In genomic region chr1:153680120-153680403, GRCh38 we compare ENCODE assay signal across 9 cellular contexts. TPM values are rescaled to one million over a fixed set of nuclear protein-coding genes. Genes with fewer than 3 reads are reported as not detected.
A peak's percentile ranks its signal among the peaks of the same experiment; 100 is the strongest.
DNase-seq lines count a peak whose midpoint lies in the region; ATAC-seq, FAIRE-seq and TF ChIP-seq lines count a peak whose summit lies in the region.
"Had no signal": no experiment of that assay in that cellular context is flagged by ENCODE, and none has a peak within 500 bp of the region (broad histone marks: within the 10 kb centered on the region; RNA-seq: fewer than 3 reads in every experiment).

No MANE protein-coding gene starts in this region.

- peaks cover 0 to 26% (median 19%) of the 10 kb centered on the region in 12 donors for H3K4me1 ChIP-seq in heart left ventricle
- peaks cover 3 to 9% (median 6%) of the 10 kb centered on the region in 4 experiments; a peak in 6 of 7 replicates for H3K4me1 ChIP-seq in H1 (replicated peaks in 1 of 4; ENCODE audit: control insufficient read depth in 3 of 4, insufficient read depth in 4 of 4, low read length in 3 of 4)
- peaks cover 8 to 17% of the 10 kb centered on the region in 2 donors for H3K4me1 ChIP-seq in naive thymus-derived CD4-positive, alpha-beta T cell (ENCODE audit: control insufficient read depth in 2 of 2, insufficient read depth in 2 of 2, low read length in 2 of 2)
- no peaks in the 10 kb centered on the region for H3K4me1 ChIP-seq in uterus

- H3K9me3 Mint-ChIP-seq in naive thymus-derived CD4-positive, alpha-beta T cell: peaks cover 0 to 2% (median 0%) of the 10 kb centered on the region in 11 donors

- TF ChIP-seq POLR2A in heart left ventricle (IDR thresholded peaks at IDR 0.05) (no peak), H1 (IDR thresholded peaks at IDR 0.05; ENCODE audit: control extremely low read depth in 1 of 2, low read depth in 2 of 2, low read length in 2 of 2) (no peak), uterus (IDR thresholded peaks at IDR 0.05) (no peak)

- no peak overlapping the region for H2AK5ac ChIP-seq in H1 (ENCODE audit: low read depth, low read length)

- TF ChIP-seq RAD21 in H1 (IDR thresholded peaks at IDR 0.05 in 1 of 2, conservative IDR thresholded peaks at IDR 0.05 in 1 of 2; ENCODE audit: low read depth in 2 of 2, low read length in 2 of 2): no peak

- POLR2A ChIA-PET in H1 (lab: Charles Lee; ENCODE audit: partially characterized antibody): interaction anchor here (0.6 to 3.3 kb wide), 11 partner anchors 17 to 311 kb away, joined by 3 to 17 read pairs (median 5); partner anchors contain the start of genes CHTOP, INTS3, RPS27 and S100A13
- POLR2A ChIA-PET in naive thymus-derived CD4-positive, alpha-beta T cell (lab: Charles Lee): no interaction called here

- no peak overlapping the region for H3K14ac ChIP-seq in H1 (ENCODE audit: insufficient read length)

- no peaks in the 10 kb centered on the region for H4K20me1 ChIP-seq in H1 (replicated peaks in 1 of 2; ENCODE audit: control insufficient read depth in 1 of 2, insufficient read depth in 2 of 2, low read length in 2 of 2)

- peaks cover 26% of the 10 kb centered on the region for H3K23me2 ChIP-seq in H1 (ENCODE audit: low read depth, low read length)

- H3K4me1 Mint-ChIP-seq in naive thymus-derived CD4-positive, alpha-beta T cell: peaks cover 12 to 25% (median 23%) of the 10 kb centered on the region in 7 donors

- FAIRE-seq in H1 (lab: Jason Lieb, UNC): no peak

- no peak overlapping the region for H3K18ac ChIP-seq in H1 (ENCODE audit: extremely low read depth, low read length)

- peaks cover 0 to 6% (median 0%) of the 10 kb centered on the region in 5 donors for H3K36me3 Mint-ChIP-seq in naive thymus-derived CD4-positive, alpha-beta T cell

- H3K27ac Mint-ChIP-seq in naive thymus-derived CD4-positive, alpha-beta T cell: no peak overlapping the region

- no peak overlapping the region for H3K9ac ChIP-seq in H1 (replicated peaks in 1 of 4; ENCODE audit: extremely low read depth in 1 of 4, low read depth in 3 of 4, low read length in 3 of 4)

- H3K56ac ChIP-seq in H1 (replicated peaks; ENCODE audit: insufficient read length, low read depth, low read length): no peak overlapping the region

- peak overlapping the region; percentile 35 to 76 (median 60) for H3K4me3 ChIP-seq in heart left ventricle
- H3K4me3 ChIP-seq in H1 (ENCODE audit: extremely low read depth in 1 of 4, insufficient read depth in 2 of 4, low read depth in 3 of 4, low read length in 4 of 4): peak overlapping the region; percentile 38 to 76 (median 69); a peak in 7 of 8 replicates
- H3K4me3 ChIP-seq in naive thymus-derived CD4-positive, alpha-beta T cell (ENCODE audit: low read length): no peak overlapping the region
- H3K4me3 ChIP-seq in uterus: peak overlapping the region; percentile 47 to 69
- H3K4me3 ChIP-seq: body of pancreas had no signal

- ATAC-seq in heart left ventricle: no peak
- ATAC-seq in naive thymus-derived CD4-positive, alpha-beta T cell: no peak
- no peak for ATAC-seq in GM18858 (IDR thresholded peaks at IDR 0.05; ENCODE audit: unreplicated experiment)

- CTCF ChIA-PET in H1 (lab: Charles Lee; ENCODE audit: partially characterized antibody): interaction anchor here (0.7 to 14.0 kb wide), 11 partner anchors 31 to 495 kb away, joined by 3 to 190 read pairs (median 4); no protein-coding TSS in a partner anchor
- CTCF ChIA-PET in naive thymus-derived CD4-positive, alpha-beta T cell (lab: Charles Lee): interaction anchor here (1.3 kb wide), 1 partner anchor 56 kb away, joined by 5 read pairs; no protein-coding TSS in a partner anchor

- H4K8ac ChIP-seq in H1 (ENCODE audit: extremely low read depth, insufficient read depth, low read length): no peak overlapping the region

- DNase-seq in heart left ventricle (no peak), cardiac septum (ENCODE audit: low spot score) (no peak), H1 (ENCODE audit: low read depth in 1 of 2, low spot score in 2 of 2) (no peak), uterus (no peak), NCI-H2107 (lab: John Stamatoyannopoulos, UW) (no peak), kidney glomerular epithelial cell (lab: John Stamatoyannopoulos, UW) (no peak)
- DNase-seq in naive thymus-derived CD4-positive, alpha-beta T cell: no peak
- DNase-seq: body of pancreas had no signal

- TF ChIP-seq EP300 in H1 (IDR thresholded peaks at IDR 0.05; ENCODE audit: borderline replicate concordance in 1 of 2, low read depth in 2 of 2, low read length in 2 of 2): no peak

- peak overlapping the region in 6 of 12 donors; percentile 66 to 83 (median 76) for H3K27ac ChIP-seq in heart left ventricle
- H3K27ac ChIP-seq in H1 (ENCODE audit: low read depth, low read length): no peak overlapping the region
- H3K27ac ChIP-seq in naive thymus-derived CD4-positive, alpha-beta T cell (ENCODE audit: low read depth, low read length): no peak overlapping the region
- peak overlapping the region; percentile 74 to 83 for H3K27ac ChIP-seq in uterus
- H3K27ac ChIP-seq: body of pancreas had no signal

- no peak overlapping the region for H3K23ac ChIP-seq in H1 (ENCODE audit: insufficient read length)

- no peaks in the 10 kb centered on the region for H3K79me1 ChIP-seq in H1 (ENCODE audit: low read depth, low read length)

- peak overlapping the region; percentile 82 to 97 for H3K4me2 ChIP-seq in H1 (ENCODE audit: insufficient read depth in 1 of 2, low read depth in 2 of 2, low read length in 2 of 2)

- H3K4ac ChIP-seq in H1 (replicated peaks; ENCODE audit: insufficient read length, low read depth, low read length): no peak overlapping the region

- intact Hi-C loops in heart left ventricle (cut with DNase I) (no loop called here), cardiac septum (cut with DNase I) (no loop called here), uterus (cut with DNase I; ENCODE audit: low total_unique reads) (loop anchor here (5.0 kb wide), 1 partner anchor 72 kb away; no protein-coding TSS in a partner anchor)
- intact Hi-C loops in naive thymus-derived CD4-positive, alpha-beta T cell (cut with micrococcal nuclease): no loop called here

- no peaks in the 10 kb centered on the region for H3K79me2 ChIP-seq in H1 (ENCODE audit: control insufficient read depth in 1 of 2, insufficient read depth in 2 of 2, low read length in 2 of 2)

- H2BK120ac ChIP-seq in H1 (replicated peaks; ENCODE audit: low read depth, low read length): peak overlapping the region; percentile 59

- peak overlapping the region in 8 of 10 donors; percentile 42 to 92 (median 83) for H3K4me3 Mint-ChIP-seq in naive thymus-derived CD4-positive, alpha-beta T cell

- H3K27me3 Mint-ChIP-seq in naive thymus-derived CD4-positive, alpha-beta T cell: peaks cover 33 to 66% (median 53%) of the 10 kb centered on the region in 5 donors

- TF ChIP-seq CTCF in heart left ventricle (IDR thresholded peaks at IDR 0.05) (no peak), H1 (IDR thresholded peaks at IDR 0.05; ENCODE audit: control extremely low read depth in 1 of 3, insufficient read depth in 1 of 3, low read depth in 1 of 3, low read length in 3 of 3) (no peak), uterus (IDR thresholded peaks at IDR 0.05) (no peak)

- H3K27me3 ChIP-seq in heart left ventricle: peaks cover 0 to 28% (median 7%) of the 10 kb centered on the region in 9 donors
- peaks cover 0 to 21% (median 9%) of the 10 kb centered on the region in 4 experiments; a peak in 5 of 7 replicates for H3K27me3 ChIP-seq in H1 (replicated peaks in 1 of 4; ENCODE audit: control insufficient read depth in 3 of 4, extremely low read depth in 1 of 4, insufficient read depth in 3 of 4, low read length in 3 of 4)
- H3K27me3 ChIP-seq in naive thymus-derived CD4-positive, alpha-beta T cell (ENCODE audit: control insufficient read depth in 2 of 2, insufficient read depth in 2 of 2, low read length in 2 of 2): peaks cover 5 to 7% of the 10 kb centered on the region in 2 donors
- H3K27me3 ChIP-seq in uterus: no peaks in the 10 kb centered on the region

- no peak overlapping the region for H2BK5ac ChIP-seq in H1 (ENCODE audit: low read depth, low read length)

- H2AFZ ChIP-seq in H1 (ENCODE audit: low read length): 0 out of 2 replicates have a peak overlapping the region, but pooled peaks have one; percentile 36

- peak overlapping the region; percentile 58 for H4K5ac ChIP-seq in H1 (ENCODE audit: insufficient read length, low read depth, low read length)

- no peaks in the 10 kb centered on the region for H3K9me3 ChIP-seq in heart left ventricle
- H3K9me3 ChIP-seq in H1 (ENCODE audit: insufficient read depth in 2 of 2, low read depth in 1 of 2, low read length in 1 of 2): no peaks in the 10 kb centered on the region
- H3K9me3 ChIP-seq in naive thymus-derived CD4-positive, alpha-beta T cell (ENCODE audit: control insufficient read depth in 2 of 3, low read length in 3 of 3): no peaks in the 10 kb centered on the region
- H3K9me3 ChIP-seq in uterus: no peaks in the 10 kb centered on the region
- H3K9me3 ChIP-seq: body of pancreas had no signal

- no peak overlapping the region for H2BK20ac ChIP-seq in H1 (ENCODE audit: low read length)

- H3K36me3 ChIP-seq in heart left ventricle: peaks cover 0 to 19% (median 2%) of the 10 kb centered on the region in 9 donors
- no peaks in the 10 kb centered on the region for H3K36me3 ChIP-seq in H1 (ENCODE audit: control insufficient read depth in 2 of 4, insufficient read depth in 4 of 4, low read length in 3 of 4)
- H3K36me3 ChIP-seq in naive thymus-derived CD4-positive, alpha-beta T cell (ENCODE audit: control insufficient read depth in 2 of 3, insufficient read depth in 3 of 3, low read length in 3 of 3): no peaks in the 10 kb centered on the region
- H3K36me3 ChIP-seq in uterus: no peaks in the 10 kb centered on the region

- 19 to 32% (median 30%) methylated on average over 10 of the region's 10 CpGs for WGBS in heart left ventricle, 4 donors
- no CpG with 5 or more reads among the region's 10 CpGs for WGBS in H1 (ENCODE audit: extremely low coverage in 1 of 2, insufficient coverage in 1 of 2, insufficient read length in 1 of 2, insufficient replicate concordance in 2 of 2, low coverage in 1 of 2, low lambda C conversion rate in 2 of 2, missing lambda C conversion rate in 1 of 2), 2 experiments

- H4K91ac ChIP-seq in H1 (replicated peaks; ENCODE audit: insufficient read length, low read length): no peak overlapping the region

- H2BK15ac ChIP-seq in H1 (ENCODE audit: low read length): peak overlapping the region; percentile 9; the same call in 1 of the 2 replicates

- H2BK12ac ChIP-seq in H1 (ENCODE audit: low read depth, low read length): peak overlapping the region; percentile 98; the same call in 1 of the 2 replicates

RNA-seq across cellular contexts. Expression of gene NPR1, which starts 1.6 kb away (rescaled TPM):
- total RNA-seq in heart left ventricle (10 to 100 TPM in 6 of 9 donors, 1 to 10 TPM in 3; 7.1 to 26.9 (median 12.0) TPM), cardiac septum (14.9 TPM), uterus (10 to 100 TPM; 34.1 to 74.0 (median 50.8) TPM)
- polyA plus RNA-seq in heart left ventricle (10 to 100 TPM; 12.2 to 26.6 TPM), H1 (2011; rRNA removed) (10.5 and 11.7 TPM in 2 replicates)
- 11.1 and 13.2 TPM in 2 replicates for total RNA-seq in H1 (2021; fragmentation: NEBNext Ultra II Directional; extraction: Animal tissue kit (Norgen Biotek cat#: 25700))
- polyA plus RNA-seq in H1 (2011; cell fraction: cytosol; rRNA removed): 9.3 TPM
- polyA plus RNA-seq in H1 (2011; cell fraction: nucleus; rRNA removed): 27.4 TPM
- polyA plus RNA-seq in H1 (2012, experiment 1 of 2): 13.3 to 18.1 TPM (median 15.8 TPM) in 4 replicates
- polyA plus RNA-seq in H1 (2012, experiment 2 of 2): 10.9 TPM
- 7.8 TPM for polyA plus RNA-seq in H1 (2013, experiment 1 of 2)
- polyA plus RNA-seq in H1 (2013, experiment 2 of 2): 7.8 TPM
- 10.5 and 14.8 TPM in 2 replicates for polyA minus RNA-seq in H1 (2011; rRNA and poly(A)+ RNA removed)
- 6.9 TPM for polyA minus RNA-seq in H1 (2011; cell fraction: cytosol; rRNA and poly(A)+ RNA removed)
- polyA minus RNA-seq in H1 (2011; cell fraction: nucleus; rRNA and poly(A)+ RNA removed): 5.0 TPM
- total RNA-seq in naive thymus-derived CD4-positive, alpha-beta T cell: not detected
- not detected for polyA plus RNA-seq in naive thymus-derived CD4-positive, alpha-beta T cell

RNA-seq across cellular contexts. Expression of gene ILF2, which starts 9.3 kb away (rescaled TPM):
- total RNA-seq in heart left ventricle (10 to 100 TPM; 65.0 to 92.3 (median 74.2) TPM), cardiac septum (76.5 TPM), uterus (100 to 1,000 TPM in 3 of 4 donors, 10 to 100 TPM in 1; 82.7 to 252 (median 111) TPM)
- polyA plus RNA-seq in heart left ventricle (100 to 1,000 TPM in 1 of 2 donors, 10 to 100 TPM in 1; 22.1 to 163 TPM), H1 (2011; rRNA removed) (290 and 474 TPM in 2 replicates)
- 387 and 389 TPM in 2 replicates for total RNA-seq in H1 (2021; fragmentation: NEBNext Ultra II Directional; extraction: Animal tissue kit (Norgen Biotek cat#: 25700))
- polyA plus RNA-seq in H1 (2011; cell fraction: cytosol; rRNA removed): 426 TPM
- polyA plus RNA-seq in H1 (2011; cell fraction: nucleus; rRNA removed): 272 TPM
- 390 to 458 TPM (median 400 TPM) in 4 replicates for polyA plus RNA-seq in H1 (2012, experiment 1 of 2)
- 170 TPM for polyA plus RNA-seq in H1 (2012, experiment 2 of 2)
- polyA plus RNA-seq in H1 (2013, experiment 1 of 2): 273 TPM
- polyA plus RNA-seq in H1 (2013, experiment 2 of 2): 279 TPM
- polyA minus RNA-seq in H1 (2011; rRNA and poly(A)+ RNA removed): 466 and 520 TPM in 2 replicates
- polyA minus RNA-seq in H1 (2011; cell fraction: cytosol; rRNA and poly(A)+ RNA removed): 167 TPM
- 136 TPM for polyA minus RNA-seq in H1 (2011; cell fraction: nucleus; rRNA and poly(A)+ RNA removed)
- 100 to 1,000 TPM in 3 of 5 experiments, 10 to 100 TPM in 2; 83.6 to 177 (median 113) TPM for total RNA-seq in naive thymus-derived CD4-positive, alpha-beta T cell
- polyA plus RNA-seq in naive thymus-derived CD4-positive, alpha-beta T cell: 100 to 1,000 TPM; 147 to 166 TPM

RNA-seq across cellular contexts. Expression of gene SNAPIN, which starts 21.6 kb away (rescaled TPM):
- 10 to 100 TPM; 53.7 to 88.7 (median 70.8) TPM for total RNA-seq in heart left ventricle
- 10 to 100 TPM; 57.7 to 58.9 TPM for polyA plus RNA-seq in heart left ventricle
- 62.1 TPM for total RNA-seq in cardiac septum
- total RNA-seq in H1 (2021; fragmentation: NEBNext Ultra II Directional; extraction: Animal tissue kit (Norgen Biotek cat#: 25700)): 22.3 and 25.7 TPM in 2 replicates
- 24.7 and 31.1 TPM in 2 replicates for polyA plus RNA-seq in H1 (2011; rRNA removed)
- 31.6 TPM for polyA plus RNA-seq in H1 (2011; cell fraction: cytosol; rRNA removed)
- polyA plus RNA-seq in H1 (2011; cell fraction: nucleus; rRNA removed): 19.0 TPM
- polyA plus RNA-seq in H1 (2012, experiment 1 of 2): 23.7 to 26.6 TPM (median 26.2 TPM) in 4 replicates
- polyA plus RNA-seq in H1 (2012, experiment 2 of 2): 25.9 TPM
- 26.4 TPM for polyA plus RNA-seq in H1 (2013, experiment 1 of 2)
- 27.2 TPM for polyA plus RNA-seq in H1 (2013, experiment 2 of 2)
- 10.0 and 13.1 TPM in 2 replicates for polyA minus RNA-seq in H1 (2011; rRNA and poly(A)+ RNA removed)
- 14.7 TPM for polyA minus RNA-seq in H1 (2011; cell fraction: cytosol; rRNA and poly(A)+ RNA removed)
- 14.0 TPM for polyA minus RNA-seq in H1 (2011; cell fraction: nucleus; rRNA and poly(A)+ RNA removed)
- 10 to 100 TPM; 10.2 to 43.5 (median 29.8) TPM for total RNA-seq in naive thymus-derived CD4-positive, alpha-beta T cell
- polyA plus RNA-seq in naive thymus-derived CD4-positive, alpha-beta T cell: 10 to 100 TPM; 77.3 to 84.5 TPM
- total RNA-seq in uterus: 100 to 1,000 TPM in 1 of 4 donors, 10 to 100 TPM in 3; 35.5 to 101 (median 71.3) TPM

RNA-seq across cellular contexts. Expression of gene CHTOP, which starts 46.2 kb away (rescaled TPM):
- total RNA-seq in heart left ventricle: 10 to 100 TPM; 48.4 to 92.0 (median 67.7) TPM
- polyA plus RNA-seq in heart left ventricle: 10 to 100 TPM; 72.9 to 73.4 TPM
- 90.4 TPM for total RNA-seq in cardiac septum
- total RNA-seq in H1 (2021; fragmentation: NEBNext Ultra II Directional; extraction: Animal tissue kit (Norgen Biotek cat#: 25700)): 103 and 104 TPM in 2 replicates
- polyA plus RNA-seq in H1 (2011; rRNA removed): 73.6 and 84.6 TPM in 2 replicates
- polyA plus RNA-seq in H1 (2011; cell fraction: cytosol; rRNA removed): 111 TPM
- polyA plus RNA-seq in H1 (2011; cell fraction: nucleus; rRNA removed): 53.8 TPM
- 95.7 to 110 TPM (median 101 TPM) in 4 replicates for polyA plus RNA-seq in H1 (2012, experiment 1 of 2)
- polyA plus RNA-seq in H1 (2012, experiment 2 of 2): 55.3 TPM
- polyA plus RNA-seq in H1 (2013, experiment 1 of 2): 79.2 TPM
- 79.7 TPM for polyA plus RNA-seq in H1 (2013, experiment 2 of 2)
- 47.3 and 49.3 TPM in 2 replicates for polyA minus RNA-seq in H1 (2011; rRNA and poly(A)+ RNA removed)
- polyA minus RNA-seq in H1 (2011; cell fraction: cytosol; rRNA and poly(A)+ RNA removed): 45.4 TPM
- 97.4 TPM for polyA minus RNA-seq in H1 (2011; cell fraction: nucleus; rRNA and poly(A)+ RNA removed)
- 100 to 1,000 TPM in 4 of 5 experiments, 10 to 100 TPM in 1; 85.2 to 143 (median 116) TPM for total RNA-seq in naive thymus-derived CD4-positive, alpha-beta T cell
- 10 to 100 TPM; 57.4 to 95.7 TPM for polyA plus RNA-seq in naive thymus-derived CD4-positive, alpha-beta T cell
- total RNA-seq in uterus: 10 to 100 TPM; 43.8 to 91.0 (median 70.8) TPM

RNA-seq across cellular contexts. Expression of gene INTS3, which starts 47.8 kb away (rescaled TPM):
- total RNA-seq in heart left ventricle (10 to 100 TPM; 19.6 to 33.2 (median 30.7) TPM), cardiac septum (35.2 TPM), uterus (10 to 100 TPM; 35.9 to 70.1 (median 61.3) TPM)
- polyA plus RNA-seq in heart left ventricle (10 to 100 TPM; 21.9 to 41.8 TPM), H1 (2011; rRNA removed) (86.9 and 93.2 TPM in 2 replicates)
- 63.2 and 66.8 TPM in 2 replicates for total RNA-seq in H1 (2021; fragmentation: NEBNext Ultra II Directional; extraction: Animal tissue kit (Norgen Biotek cat#: 25700))
- 46.3 TPM for polyA plus RNA-seq in H1 (2011; cell fraction: cytosol; rRNA removed)
- 184 TPM for polyA plus RNA-seq in H1 (2011; cell fraction: nucleus; rRNA removed)
- 58.2 to 67.1 TPM (median 62.7 TPM) in 4 replicates for polyA plus RNA-seq in H1 (2012, experiment 1 of 2)
- polyA plus RNA-seq in H1 (2012, experiment 2 of 2): 30.6 TPM
- polyA plus RNA-seq in H1 (2013, experiment 1 of 2): 36.2 TPM
- polyA plus RNA-seq in H1 (2013, experiment 2 of 2): 32.5 TPM
- polyA minus RNA-seq in H1 (2011; rRNA and poly(A)+ RNA removed): 87.6 and 105 TPM in 2 replicates
- 33.4 TPM for polyA minus RNA-seq in H1 (2011; cell fraction: cytosol; rRNA and poly(A)+ RNA removed)
- 71.9 TPM for polyA minus RNA-seq in H1 (2011; cell fraction: nucleus; rRNA and poly(A)+ RNA removed)
- 10 to 100 TPM; 43.6 to 68.1 (median 56.8) TPM for total RNA-seq in naive thymus-derived CD4-positive, alpha-beta T cell
- polyA plus RNA-seq in naive thymus-derived CD4-positive, alpha-beta T cell: 10 to 100 TPM in 1 of 2 donors, 1 to 10 TPM in 1; 9.5 to 14.1 TPM

Comparison
In these comparisons a context has a peak if more than half of its experiments do, and no peak if none do; other contexts are left out.
1. H3K27ac ChIP-seq: peak in uterus (2 of 2); none in H1 (single experiment) and naive thymus-derived CD4-positive, alpha-beta T cell (single experiment).
2. RNA of gene NPR1, which starts 1.6 kb away (total RNA-seq): 34.1 to 74.0 TPM in uterus, 14.9 TPM in cardiac septum (single experiment), 11.1 to 13.2 TPM in H1 and 7.1 to 26.9 TPM in heart left ventricle; not detected in naive thymus-derived CD4-positive, alpha-beta T cell; every median in the first group is over 4 times any median in the second.